Comparison of ENCODE assay signal across 26 cellular contexts in the genomic region with DNA sequence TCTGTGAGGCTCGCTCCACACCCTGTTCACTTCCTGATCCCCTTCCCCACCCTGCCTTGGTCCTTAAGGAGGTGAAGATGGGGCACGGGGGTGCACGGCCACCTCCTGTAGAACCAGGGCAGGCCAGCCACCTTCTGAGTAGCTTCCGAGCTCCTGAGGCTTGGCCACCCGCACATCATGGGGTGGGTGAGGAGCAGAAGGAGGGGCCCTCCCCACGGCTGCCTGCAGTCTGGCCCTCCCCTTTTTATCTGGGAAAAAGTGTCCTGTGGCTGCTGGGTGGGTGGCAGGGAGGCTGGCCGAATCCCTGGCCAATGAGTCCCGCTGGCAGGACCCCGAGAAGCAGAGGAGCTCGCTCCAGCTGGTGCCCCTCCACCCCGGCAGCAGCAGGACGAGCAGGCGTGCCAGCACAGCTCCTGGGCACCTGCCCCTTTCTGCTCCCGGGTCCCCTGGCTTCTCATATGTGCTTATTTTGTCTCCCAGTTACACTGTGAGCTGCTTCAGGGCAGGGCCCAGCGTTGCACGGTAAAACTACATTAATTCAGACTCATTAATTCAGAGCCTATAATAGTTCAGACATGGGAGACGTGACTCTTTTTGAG.
DNase-seq lines count a peak whose midpoint lies in the region; ATAC-seq and TF ChIP-seq lines count a peak whose summit lies in the region.
"Had no signal": no experiment of that assay in that cellular context is flagged by ENCODE, and none has a peak within 500 bp of the region (broad histone marks: within the 10 kb centered on the region; RNA-seq: fewer than 3 reads in every experiment).

No MANE protein-coding gene starts in this region.

- H3K9me3 Mint-ChIP-seq in nephron = peaks cover 20% of the 10 kb centered on the region

- no peak for TF ChIP-seq EP300 in esophagus muscularis mucosa (IDR thresholded peaks at IDR 0.05)
- TF ChIP-seq EP300 in tibial nerve (IDR thresholded peaks at IDR 0.05) = no peak

- 75% methylated on average over 11 of the region's 17 CpGs for WGBS in esophagus muscularis mucosa
- WGBS in tibial nerve, 2 donors = 49 to 67% methylated on average over 12 to 16 of the region's 17 CpGs

- DNase-seq in Right ventricle myocardium superior = no peak
- no peak for DNase-seq in cardiac septum (ENCODE audit: low spot score)
- DNase-seq in esophagus muscularis mucosa (ENCODE audit: extremely low spot score) = no peak
- DNase-seq in tibial nerve (ENCODE audit: low spot score in 2 of 2) = no peak
- DNase-seq in COLO829 (ENCODE audit: low spot score) = no peak
- no peak for DNase-seq in G401 (ENCODE audit: low spot score)
- DNase-seq in posterior vena cava (ENCODE audit: low spot score) = no peak
- DNase-seq: activated CD4-positive, CD25-positive, alpha-beta regulatory T cell; activated CD8-positive, alpha-beta T cell treated with anti-CD3 and anti-CD28 coated beads for 36 hours; activated T-cell treated with anti-CD3 and anti-CD28 coated beads, Interleukin-2, amount 50 U/mL, for 24 hours; GM23248; immature natural killer cell; mesenchymal stem cell; naive thymus-derived CD8-positive, alpha-beta T cell; NCI-H526 treated with DMSO at 0.1 percent for 48 hours; OCI-M1; stimulated activated CD4-positive, alpha-beta T cell treated with anti-CD3 and anti-CD28 coated beads, Interleukin-15, amount 100 ng/mL, for 24 hours; stimulated activated naive B cell treated with anti-CD40 and anti-IgM and Interleukin-4, amounts not matched to agents 10 μg/mL and 1 μg/mL and 100 μg/mL, for 72 hours; upper lobe of right lung had no signal

- H3K4me1 Mint-ChIP-seq in nephron = peaks cover 24% of the 10 kb centered on the region
- H3K4me1 Mint-ChIP-seq: activated naive CD4-positive, alpha-beta T cell treated with anti-CD3 and anti-CD28 coated beads, Interleukin-2, amount 50 U/mL, for 24 hours; stimulated activated naive B cell treated with anti-CD40 and anti-IgM and Interleukin-4, amounts not matched to agents 10 μg/mL and 1 μg/mL and 100 μg/mL, for 72 hours had no signal

- H3K27me3 ChIP-seq in esophagus muscularis mucosa (no peaks in the 10 kb centered on the region), tibial nerve (no peaks in the 10 kb centered on the region)
- H3K27me3 ChIP-seq: SJCRH30, upper lobe of right lung had no signal

- peaks cover 43% of the 10 kb centered on the region for H3K36me3 Mint-ChIP-seq in nephron (ENCODE audit: low read depth)

- intact Hi-C loops in Right ventricle myocardium superior (cut with DNase I) = no loop called here
- intact Hi-C loops in cardiac septum (cut with DNase I) = no loop called here
- intact Hi-C loops in esophagus muscularis mucosa (cut with DNase I) = no loop called here
- intact Hi-C loops in posterior vena cava (cut with DNase I) = no loop called here

- no peak overlapping the region for H3K4me3 Mint-ChIP-seq in nephron
- H3K4me3 Mint-ChIP-seq: activated CD8-positive, alpha-beta T cell treated with anti-CD3 and anti-CD28 coated beads for 36 hours; activated naive CD4-positive, alpha-beta T cell treated with anti-CD3 and anti-CD28 coated beads, Interleukin-2, amount 50 U/mL, for 24 hours; activated T-cell treated with anti-CD3 and anti-CD28 coated beads, Interleukin-2, amount 50 U/mL, for 24 hours; immature natural killer cell; stimulated activated naive B cell treated with anti-CD40 and anti-IgM and Interleukin-4, amounts not matched to agents 10 μg/mL and 1 μg/mL and 100 μg/mL, for 72 hours; T-helper 2 cell treated with Interferon-gamma antibody and Interleukin-4, amounts not matched to agents 5 μg/mL and 100 μg/mL, for 36 hours had no signal

- H3K27me3 Mint-ChIP-seq in nephron (ENCODE audit: low read depth) = no peaks in the 10 kb centered on the region
- H3K27me3 Mint-ChIP-seq: activated CD8-positive, alpha-beta T cell treated with anti-CD3 and anti-CD28 coated beads for 36 hours; activated naive CD4-positive, alpha-beta T cell treated with anti-CD3 and anti-CD28 coated beads, Interleukin-2, amount 50 U/mL, for 24 hours; activated T-cell treated with anti-CD3 and anti-CD28 coated beads, Interleukin-2, amount 50 U/mL, for 24 hours; naive thymus-derived CD8-positive, alpha-beta T cell; progenitor cell of endocrine pancreas; stimulated activated naive B cell treated with anti-CD40 and anti-IgM and Interleukin-4, amounts not matched to agents 10 μg/mL and 1 μg/mL and 100 μg/mL, for 72 hours had no signal

- H3K27ac ChIP-seq in esophagus muscularis mucosa (replicated peaks in 1 of 4) (peak overlapping the region; percentile 5 to 69 (median 40)), tibial nerve (peak overlapping the region; percentile 21 to 79 (median 56))
- H3K27ac ChIP-seq: A549, epithelial cell of prostate, GM23248, SJCRH30, upper lobe of right lung had no signal

- TF ChIP-seq POLR2A in esophagus muscularis mucosa (IDR thresholded peaks at IDR 0.05; ENCODE audit: low read depth) (no peak), tibial nerve (IDR thresholded peaks at IDR 0.05) (no peak)

- in situ Hi-C loops in G401 (cut with HindIII; ENCODE audit: low sequenced_read_pairs) = no loop called here

- H3K4me1 ChIP-seq in esophagus muscularis mucosa = peaks cover 30 to 42% (median 36%) of the 10 kb centered on the region in 4 donors
- peaks cover 0 to 63% (median 22%) of the 10 kb centered on the region in 4 donors for H3K4me1 ChIP-seq in tibial nerve
- H3K4me1 ChIP-seq: A549 had no signal

- no peak for TF ChIP-seq CTCF in esophagus muscularis mucosa (IDR thresholded peaks at IDR 0.05)
- no peak for TF ChIP-seq CTCF in nephron (IDR thresholded peaks at IDR 0.05; ENCODE audit: unreplicated experiment in 3 of 3)
- no peak for TF ChIP-seq CTCF in tibial nerve (IDR thresholded peaks at IDR 0.05)

- H3K27ac Mint-ChIP-seq in nephron = peak overlapping the region in 2 of 3 experiments; percentile 14 to 75
- H3K27ac Mint-ChIP-seq: activated CD8-positive, alpha-beta T cell treated with anti-CD3 and anti-CD28 coated beads for 36 hours; activated naive CD4-positive, alpha-beta T cell treated with anti-CD3 and anti-CD28 coated beads, Interleukin-2, amount 50 U/mL, for 24 hours; activated T-cell treated with anti-CD3 and anti-CD28 coated beads, Interleukin-2, amount 50 U/mL, for 24 hours; immature natural killer cell; naive thymus-derived CD8-positive, alpha-beta T cell; progenitor cell of endocrine pancreas; T-helper 2 cell treated with Interferon-gamma antibody and Interleukin-4, amounts not matched to agents 5 μg/mL and 100 μg/mL, for 36 hours had no signal

- H3K4me3 ChIP-seq in esophagus muscularis mucosa = no peak overlapping the region
- no peak overlapping the region for H3K4me3 ChIP-seq in tibial nerve
- H3K4me3 ChIP-seq: A549, GM23248, SJCRH30, upper lobe of right lung had no signal

- peaks cover 2 to 50% (median 37%) of the 10 kb centered on the region in 4 donors for H3K36me3 ChIP-seq in esophagus muscularis mucosa
- peaks cover under 1 to 45% (median 7%) of the 10 kb centered on the region in 3 donors for H3K36me3 ChIP-seq in tibial nerve
- H3K36me3 ChIP-seq: SJCRH30 had no signal

- ATAC-seq in Right ventricle myocardium superior (ENCODE audit: poor library complexity) = peak; percentile 18
- ATAC-seq: A549; activated CD8-positive, alpha-beta T cell treated with anti-CD3 and anti-CD28 coated beads for 36 hours; naive thymus-derived CD8-positive, alpha-beta T cell; stimulated activated naive B cell treated with anti-CD40 and anti-IgM and Interleukin-4, amounts not matched to agents 10 μg/mL and 1 μg/mL and 100 μg/mL, for 72 hours had no signal

- H3K9me3 ChIP-seq in esophagus muscularis mucosa (peaks cover 0 to 16% (median 14%) of the 10 kb centered on the region in 4 donors), tibial nerve (peaks cover 0 to 17% (median 5%) of the 10 kb centered on the region in 4 donors)
